Comparison of ENCODE assay signal across 8 cellular contexts in genomic region chr2:160269365-160269764, GRCh38.
DNase-seq lines count a peak whose midpoint lies in the region; ATAC-seq and TF ChIP-seq lines count a peak whose summit lies in the region.

No MANE protein-coding gene starts in this region.

- intact Hi-C loops in esophagus muscularis mucosa (cut with DNase I), result no loop called here

- H3K27ac ChIP-seq in OCI-LY1 (ENCODE audit: low read depth, low read length, poor library complexity, severe bottlenecking) (no peak overlapping the region), esophagus muscularis mucosa (replicated peaks in 1 of 4) (peak overlapping the region; percentile 88 to 94 (median 94)), osteoblast (ENCODE audit: low read depth, low read length) (peak overlapping the region; percentile 89)

- H3K4me1 ChIP-seq in OCI-LY1 (ENCODE audit: insufficient read depth, low read length, severe bottlenecking) (peaks cover 14% of the 10 kb centered on the region), esophagus muscularis mucosa (peaks cover 23 to 31% (median 28%) of the 10 kb centered on the region in 4 donors), osteoblast (ENCODE audit: insufficient read depth, low read length) (peaks cover 37% of the 10 kb centered on the region)

- no peaks in the 10 kb centered on the region for H3F3A ChIP-seq in OCI-LY1 (ENCODE audit: insufficient read depth, low read length)

- WGBS in esophagus muscularis mucosa, result 58% methylated on average over 4 of the region's 4 CpGs

- no peak for TF ChIP-seq EP300 in esophagus muscularis mucosa (IDR thresholded peaks at IDR 0.05)

- TF ChIP-seq POLR2A in esophagus muscularis mucosa (IDR thresholded peaks at IDR 0.05; ENCODE audit: low read depth), result no peak

- H3K4me3 ChIP-seq in OCI-LY1 (ENCODE audit: low read depth, low read length, poor library complexity, severe bottlenecking), result peak overlapping the region; percentile 59
- H3K4me3 ChIP-seq in esophagus muscularis mucosa, result peak overlapping the region; percentile 53 to 63 (median 58)
- H3K4me3 ChIP-seq in osteoblast (ENCODE audit: insufficient read depth, low read length), result peak overlapping the region; percentile 70

- H3K4me2 ChIP-seq in OCI-LY1 (ENCODE audit: low read length) (peak overlapping the region; percentile 93), osteoblast (ENCODE audit: insufficient read depth, low read length) (peak overlapping the region; percentile 85)

- peak overlapping the region; percentile 85; the same call in 1 of the 2 replicates for H2AFZ ChIP-seq in OCI-LY1 (ENCODE audit: low read length)
- peak overlapping the region; percentile 76 for H2AFZ ChIP-seq in osteoblast (ENCODE audit: low read length)

- no peak for DNase-seq in esophagus muscularis mucosa (ENCODE audit: extremely low spot score)
- no peak for DNase-seq in osteoblast (ENCODE audit: insufficient read length, low spot score, missing footprints)
- DNase-seq in activated gamma-delta T cell (lab: John Stamatoyannopoulos, UW), result no peak
- no peak for DNase-seq in central memory CD4-positive, alpha-beta T cell
- DNase-seq in HCEC 1CT, result no peak

- peak overlapping the region; percentile 65; the same call in 1 of the 2 replicates for H3K9ac ChIP-seq in OCI-LY1 (ENCODE audit: low read length)

- H3K36me3 ChIP-seq in OCI-LY1 (ENCODE audit: insufficient read depth, low read length) (no peaks in the 10 kb centered on the region), esophagus muscularis mucosa (peaks cover 0 to 22% (median 10%) of the 10 kb centered on the region in 4 donors), osteoblast (ENCODE audit: insufficient read depth, low read length) (peaks cover 11% of the 10 kb centered on the region)

- peak; percentile 6 for ATAC-seq in GM21825 (IDR thresholded peaks at IDR 0.05; ENCODE audit: unreplicated experiment)
- no peak for ATAC-seq in GM21619 (IDR thresholded peaks at IDR 0.05; ENCODE audit: unreplicated experiment)

- H3K27me3 ChIP-seq in OCI-LY1 (ENCODE audit: insufficient read depth, low read length), result no peaks in the 10 kb centered on the region
- no peaks in the 10 kb centered on the region for H3K27me3 ChIP-seq in esophagus muscularis mucosa
- H3K27me3 ChIP-seq in osteoblast (ENCODE audit: insufficient read depth, low read length), result no peaks in the 10 kb centered on the region

- no peaks in the 10 kb centered on the region for H3K9me3 ChIP-seq in OCI-LY1 (ENCODE audit: low read length)
- H3K9me3 ChIP-seq in esophagus muscularis mucosa, result no peaks in the 10 kb centered on the region
- no peaks in the 10 kb centered on the region for H3K9me3 ChIP-seq in osteoblast (ENCODE audit: low read depth, low read length)

- TF ChIP-seq CTCF in OCI-LY1 (IDR thresholded peaks at IDR 0.05; ENCODE audit: low read length) (no peak), esophagus muscularis mucosa (IDR thresholded peaks at IDR 0.05) (no peak), osteoblast (IDR thresholded peaks at IDR 0.05; ENCODE audit: extremely low read depth, low read depth, low read length) (no peak)

- H3K79me2 ChIP-seq in OCI-LY1 (ENCODE audit: insufficient read depth, low read length), result no peaks in the 10 kb centered on the region
- H3K79me2 ChIP-seq in osteoblast (ENCODE audit: insufficient read depth, low read length), result no peaks in the 10 kb centered on the region

- H4K20me1 ChIP-seq in OCI-LY1 (ENCODE audit: insufficient read depth, low read length), result no peaks in the 10 kb centered on the region
- H4K20me1 ChIP-seq in osteoblast (ENCODE audit: insufficient read depth, low read length), result no peaks in the 10 kb centered on the region

- no peaks in the 10 kb centered on the region for H3K9me2 ChIP-seq in OCI-LY1 (ENCODE audit: low read depth, low read length)
